18 cellular contexts compared by ENCODE assay signal in the genomic region with DNA sequence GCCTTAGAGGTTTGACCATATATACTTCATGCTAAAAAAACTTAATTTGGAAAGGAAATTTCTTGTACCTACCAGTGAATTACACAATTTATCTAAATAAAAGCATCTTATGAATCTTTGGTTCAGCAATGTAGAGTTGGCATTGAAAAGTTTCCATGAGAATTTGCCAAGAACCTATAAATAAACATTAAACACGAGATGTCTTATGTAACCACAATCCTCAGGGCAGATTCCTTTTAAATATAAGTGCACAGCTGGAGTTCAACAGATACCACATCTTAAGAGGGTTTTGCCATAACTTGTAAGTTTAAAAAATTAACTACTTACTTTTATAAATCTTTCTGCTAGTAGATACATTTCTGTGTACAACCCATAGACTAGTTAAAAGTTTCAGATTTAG.
"Had no signal": no experiment of that assay in that cellular context is flagged by ENCODE, and none has a peak within 500 bp of the region (broad histone marks: within the 10 kb centered on the region; RNA-seq: fewer than 3 reads in every experiment).

No MANE protein-coding gene starts in this region.

- H3K4me1 ChIP-seq: prostate gland had no signal

- DNase-seq: activated CD4-positive, alpha-beta T cell treated with anti-CD3 and anti-CD28 coated beads, Interleukin-2, amount 10 ng/mL, durations not matched to agents 7 days and 5 days; activated CD8-positive, alpha-beta memory T cell treated with anti-CD3 and anti-CD28 coated beads, Interleukin-2, amount 50 U/mL, for 48 hours; activated gamma-delta T cell; activated T-cell treated with anti-CD3 and anti-CD28 coated beads, Interleukin-2, amount 50 U/mL, for 72 hours; cortex of kidney; effector CD8-positive, alpha-beta T cell; hippocampal formation; nephron progenitor cell; occipital lobe; stimulated activated CD4-positive, alpha-beta T cell treated with anti-CD3 and anti-CD28 coated beads, Interleukin-4, amount 100 ng/mL, for 24 hours; stimulated activated CD8-positive, alpha-beta memory T cell treated with anti-CD3 and anti-CD28 coated beads, Interleukin-4, amount 100 ng/mL, for 48 hours; stimulated activated naive CD4-positive, alpha-beta T cell treated with Interleukin-2 at 50 U/mL for 16 hours; trophoblast cell had no signal

- ATAC-seq: activated naive CD4-positive, alpha-beta T cell treated with anti-CD3 and anti-CD28 coated beads, Interleukin-2, amount 50 U/mL, for 72 hours; activated T-cell treated with anti-CD3 and anti-CD28 coated beads, Interleukin-2, amount 50 U/mL, for 72 hours had no signal

- H3K36me3 ChIP-seq: cardiac muscle cell, prostate gland, suprapubic skin had no signal

- H3K9me3 ChIP-seq: prostate gland, suprapubic skin had no signal

- H3K4me3 ChIP-seq: cardiac muscle cell, prostate gland, skin epidermis, suprapubic skin had no signal

- H3K27me3 ChIP-seq: suprapubic skin had no signal

- H3K27ac ChIP-seq: cardiac muscle cell, prostate gland, skin epidermis, suprapubic skin had no signal
